Comparison of ENCODE assay signal across 12 cellular contexts in the genomic region with DNA sequence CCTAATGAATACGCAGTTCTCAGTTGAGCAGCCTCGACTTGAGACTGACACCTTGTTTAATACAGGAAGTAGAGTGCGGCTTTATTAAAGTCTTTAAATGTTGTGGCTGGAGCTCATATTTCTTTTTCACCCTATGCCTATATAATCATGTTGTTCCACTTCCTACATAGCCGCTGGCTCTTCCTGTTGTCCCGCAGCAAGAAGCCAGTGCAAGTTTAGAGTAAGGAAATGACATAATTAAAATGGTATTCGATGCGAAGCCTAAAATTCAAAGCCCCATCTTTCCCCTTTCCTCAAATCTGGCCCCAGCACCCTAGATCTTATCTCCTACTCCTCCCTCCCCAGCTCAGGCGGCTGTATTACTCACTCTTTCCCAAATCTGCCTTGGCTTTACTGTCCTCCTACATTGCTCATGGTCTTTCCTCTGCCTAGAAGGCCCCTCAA. TPM values are rescaled to one million over a fixed set of nuclear protein-coding genes. Genes with fewer than 3 reads are reported as not detected.
DNase-seq lines count a peak whose midpoint lies in the region; ATAC-seq and TF ChIP-seq lines count a peak whose summit lies in the region.
"Had no signal": no experiment of that assay in that cellular context is flagged by ENCODE, and none has a peak within 500 bp of the region (broad histone marks: within the 10 kb centered on the region; RNA-seq: fewer than 3 reads in every experiment).

No MANE protein-coding gene starts in this region.

- ATAC-seq in naive thymus-derived CD4-positive, alpha-beta T cell = peak; percentile 24
- no peak for ATAC-seq in GM19452 (IDR thresholded peaks at IDR 0.05; ENCODE audit: unreplicated experiment)
- no peak for ATAC-seq in GM18517 (IDR thresholded peaks at IDR 0.05; ENCODE audit: unreplicated experiment)

- no peak overlapping the region for H3K9ac ChIP-seq in BLaER1

- intact Hi-C loops in esophagus muscularis mucosa (cut with DNase I) = loop anchor here (5.0 kb wide), 1 partner anchor 49 kb away; no protein-coding TSS in a partner anchor
- intact Hi-C loops in naive thymus-derived CD4-positive, alpha-beta T cell (cut with micrococcal nuclease) = no loop called here

- TF ChIP-seq POLR2A in esophagus muscularis mucosa (IDR thresholded peaks at IDR 0.05; ENCODE audit: low read depth) (no peak), tibial nerve (IDR thresholded peaks at IDR 0.05) (no peak)

- H3K27ac ChIP-seq in BLaER1 (no peak overlapping the region), esophagus muscularis mucosa (replicated peaks in 1 of 4) (peak overlapping the region; percentile 2 to 51 (median 40)), tibial nerve (peak overlapping the region in 2 of 4 donors; percentile 22 to 33)
- no peak overlapping the region for H3K27ac ChIP-seq in naive thymus-derived CD4-positive, alpha-beta T cell (ENCODE audit: low read depth, low read length)

- TF ChIP-seq CTCF in esophagus muscularis mucosa (IDR thresholded peaks at IDR 0.05) = no peak
- no peak for TF ChIP-seq CTCF in tibial nerve (IDR thresholded peaks at IDR 0.05)

- H3K27me3 ChIP-seq in BLaER1 (no peaks in the 10 kb centered on the region), esophagus muscularis mucosa (no peaks in the 10 kb centered on the region), tibial nerve (no peaks in the 10 kb centered on the region)
- no peaks in the 10 kb centered on the region for H3K27me3 ChIP-seq in naive thymus-derived CD4-positive, alpha-beta T cell (ENCODE audit: control insufficient read depth in 2 of 2, insufficient read depth in 2 of 2, low read length in 2 of 2)

- H3K27me3 Mint-ChIP-seq in naive thymus-derived CD4-positive, alpha-beta T cell = peaks cover 6 to 19% (median 16%) of the 10 kb centered on the region in 5 donors
- H3K27me3 Mint-ChIP-seq: stimulated activated naive CD8-positive, alpha-beta T cell treated with anti-CD3 and anti-CD28 coated beads, Interleukin-15, Interleukin-2, amounts not matched to agents 100 ng/mL and 50 ng/mL, for 24 hours had no signal

- peak overlapping the region in 1 of 10 donors; percentile 9 for H3K4me3 Mint-ChIP-seq in naive thymus-derived CD4-positive, alpha-beta T cell
- H3K4me3 Mint-ChIP-seq: activated B cell treated with CpG ODN at 0.5 μM for 24 hours; stimulated activated naive CD8-positive, alpha-beta T cell treated with anti-CD3 and anti-CD28 coated beads, Interleukin-15, Interleukin-2, amounts not matched to agents 100 ng/mL and 50 ng/mL, for 24 hours had no signal

- DNase-seq in RPMI7951 (ENCODE audit: low read depth) = peak; percentile 99
- no peak for DNase-seq in esophagus muscularis mucosa (ENCODE audit: extremely low spot score)
- DNase-seq in naive thymus-derived CD4-positive, alpha-beta T cell = no peak
- no peak for DNase-seq in tibial nerve (ENCODE audit: low spot score in 2 of 2)
- no peak for DNase-seq in NAMALWA (ENCODE audit: low spot score)
- DNase-seq: activated B cell treated with CpG ODN at 0.5 μM for 24 hours, Calu3, retina had no signal

- H3K4me3 ChIP-seq in BLaER1 (no peak overlapping the region), esophagus muscularis mucosa (no peak overlapping the region), tibial nerve (no peak overlapping the region)
- H3K4me3 ChIP-seq in naive thymus-derived CD4-positive, alpha-beta T cell (ENCODE audit: low read length) = no peak overlapping the region

- peaks cover 0 to 3% (median 0%) of the 10 kb centered on the region in 11 donors for H3K9me3 Mint-ChIP-seq in naive thymus-derived CD4-positive, alpha-beta T cell
- H3K9me3 Mint-ChIP-seq: activated B cell treated with CpG ODN at 0.5 μM for 24 hours; stimulated activated naive CD8-positive, alpha-beta T cell treated with anti-CD3 and anti-CD28 coated beads, Interleukin-15, Interleukin-2, amounts not matched to agents 100 ng/mL and 50 ng/mL, for 24 hours had no signal

- H3K27ac Mint-ChIP-seq in naive thymus-derived CD4-positive, alpha-beta T cell = no peak overlapping the region
- H3K27ac Mint-ChIP-seq: activated B cell treated with CpG ODN at 0.5 μM for 24 hours; stimulated activated naive CD8-positive, alpha-beta T cell treated with anti-CD3 and anti-CD28 coated beads, Interleukin-15, Interleukin-2, amounts not matched to agents 100 ng/mL and 50 ng/mL, for 24 hours had no signal

- peak overlapping the region; percentile 30; the same call in 1 of the 2 replicates for H3K4me2 ChIP-seq in BLaER1

- peaks cover 4 to 10% (median 7%) of the 10 kb centered on the region in 7 donors for H3K4me1 Mint-ChIP-seq in naive thymus-derived CD4-positive, alpha-beta T cell
- H3K4me1 Mint-ChIP-seq: activated B cell treated with CpG ODN at 0.5 μM for 24 hours had no signal

- no peaks in the 10 kb centered on the region for H3K9me3 ChIP-seq in BLaER1
- H3K9me3 ChIP-seq in esophagus muscularis mucosa = no peaks in the 10 kb centered on the region
- no peaks in the 10 kb centered on the region for H3K9me3 ChIP-seq in naive thymus-derived CD4-positive, alpha-beta T cell (ENCODE audit: control insufficient read depth in 2 of 3, low read length in 3 of 3)
- no peaks in the 10 kb centered on the region for H3K9me3 ChIP-seq in tibial nerve

- H3K36me3 ChIP-seq in BLaER1 (no peaks in the 10 kb centered on the region), esophagus muscularis mucosa (no peaks in the 10 kb centered on the region), tibial nerve (no peaks in the 10 kb centered on the region)
- H3K36me3 ChIP-seq in naive thymus-derived CD4-positive, alpha-beta T cell (ENCODE audit: control insufficient read depth in 2 of 3, insufficient read depth in 3 of 3, low read length in 3 of 3) = no peaks in the 10 kb centered on the region

- H3K36me3 Mint-ChIP-seq in naive thymus-derived CD4-positive, alpha-beta T cell = peaks cover 0 to 3% (median 0%) of the 10 kb centered on the region in 5 donors

- H3K4me1 ChIP-seq in BLaER1 = peaks cover 12% of the 10 kb centered on the region; the same call in 1 of the 2 replicates
- H3K4me1 ChIP-seq in esophagus muscularis mucosa = peaks cover 11 to 33% (median 26%) of the 10 kb centered on the region in 4 donors
- H3K4me1 ChIP-seq in naive thymus-derived CD4-positive, alpha-beta T cell (ENCODE audit: control insufficient read depth in 2 of 2, insufficient read depth in 2 of 2, low read length in 2 of 2) = no peaks in the 10 kb centered on the region
- H3K4me1 ChIP-seq in tibial nerve = peaks cover 0 to 6% (median 0%) of the 10 kb centered on the region in 4 donors

- CTCF ChIA-PET in naive thymus-derived CD4-positive, alpha-beta T cell (lab: Charles Lee) = no interaction called here

- no peak for TF ChIP-seq EP300 in esophagus muscularis mucosa (IDR thresholded peaks at IDR 0.05)
- TF ChIP-seq EP300 in tibial nerve (IDR thresholded peaks at IDR 0.05) = no peak

- POLR2A ChIA-PET in naive thymus-derived CD4-positive, alpha-beta T cell (lab: Charles Lee) = no interaction called here

- H4K20me1 ChIP-seq in BLaER1 = no peaks in the 10 kb centered on the region

- WGBS in esophagus muscularis mucosa = 40% methylated on average over 8 of the region's 8 CpGs
- 32 to 47% methylated on average over 8 of the region's 8 CpGs for WGBS in tibial nerve, 2 donors

RNA-seq across cellular contexts. Expression of a gene that starts 7.5 kb away (rescaled TPM):
- total RNA-seq in RPMI7951 (2014; rRNA removed; shearing (Covaris generic)) = 92.6 and 122 TPM in 2 replicates
- 100 to 1,000 TPM in 2 of 4 donors, 10 to 100 TPM in 2; 63.6 to 154 (median 107) TPM for total RNA-seq in esophagus muscularis mucosa
- total RNA-seq in naive thymus-derived CD4-positive, alpha-beta T cell = 1 to 10 TPM in 3 of 5 experiments, under 1 TPM in 2; 0.38 to 6.8 (median 1.6) TPM
- polyA plus RNA-seq in naive thymus-derived CD4-positive, alpha-beta T cell = under 1 TPM; 0.15 to 0.45 TPM
- total RNA-seq in tibial nerve = 100 to 1,000 TPM in 1 of 4 donors, 10 to 100 TPM in 3; 81.6 to 171 (median 88.2) TPM

Comparison
In these comparisons a context has a peak if more than half of its experiments do, and no peak if none do; other contexts are left out.
1. H3K27ac ChIP-seq: peak in esophagus muscularis mucosa (4 of 4); none in BLaER1 (single experiment) and naive thymus-derived CD4-positive, alpha-beta T cell (single experiment).
2. RNA of a gene that starts 7.5 kb away (total RNA-seq): 92.6 to 122 TPM in RPMI7951, 63.6 to 154 TPM in esophagus muscularis mucosa and 81.6 to 171 TPM in tibial nerve; 0.38 to 6.8 TPM in naive thymus-derived CD4-positive, alpha-beta T cell; every median in the first group is over 4 times any median in the second.